In genomic region chr3:66053009-66053782, GRCh38 we compare ENCODE assay signal across 16 cellular contexts. TPM values are rescaled to one million over a fixed set of nuclear protein-coding genes. Genes with fewer than 3 reads are reported as not detected.
DNase-seq lines count a peak whose midpoint lies in the region; ATAC-seq and TF ChIP-seq lines count a peak whose summit lies in the region.
"Had no signal": no experiment of that assay in that cellular context is flagged by ENCODE, and none has a peak within 500 bp of the region (broad histone marks: within the 10 kb centered on the region; RNA-seq: fewer than 3 reads in every experiment).

No MANE protein-coding gene starts in this region.

- ATAC-seq in Right ventricle myocardium inferior, result peak; percentile 80
- peak; percentile 80 for ATAC-seq in Right ventricle myocardium superior (ENCODE audit: poor library complexity)
- ATAC-seq in GM21737 (IDR thresholded peaks at IDR 0.05; ENCODE audit: unreplicated experiment), result no peak
- ATAC-seq: A549 had no signal

- H3K9me3 ChIP-seq in neural progenitor cell (ENCODE audit: low read depth) (no peaks in the 10 kb centered on the region), esophagus muscularis mucosa (no peaks in the 10 kb centered on the region)
- H3K9me3 ChIP-seq: A549, esophagus squamous epithelium had no signal

- intact Hi-C loops in Right ventricle myocardium inferior (cut with DNase I), result no loop called here
- intact Hi-C loops in cardiac septum (cut with DNase I), result no loop called here
- intact Hi-C loops in Right ventricle myocardium superior (cut with DNase I), result no loop called here
- intact Hi-C loops in esophagus muscularis mucosa (cut with DNase I), result no loop called here

- WGBS in esophagus muscularis mucosa, result 69% methylated on average over 3 of the region's 3 CpGs

- no peak overlapping the region for H3K9ac ChIP-seq in neural progenitor cell

- no peaks in the 10 kb centered on the region for H4K20me1 ChIP-seq in neural progenitor cell (ENCODE audit: low read depth)

- no peak overlapping the region for H3K4me2 ChIP-seq in neural progenitor cell
- H3K4me2 ChIP-seq: A549 had no signal

- H2AFZ ChIP-seq in neural progenitor cell (replicated peaks), result peak overlapping the region; percentile 63

- no peaks in the 10 kb centered on the region for H3K79me2 ChIP-seq in neural progenitor cell (ENCODE audit: low read depth)

- TF ChIP-seq POLR2A in esophagus muscularis mucosa (IDR thresholded peaks at IDR 0.05; ENCODE audit: low read depth), result no peak

- H3K4me1 ChIP-seq in neural progenitor cell, result peaks cover 15% of the 10 kb centered on the region
- peaks cover 0 to 14% (median under 1%) of the 10 kb centered on the region in 4 donors for H3K4me1 ChIP-seq in esophagus muscularis mucosa
- H3K4me1 ChIP-seq: A549, esophagus squamous epithelium had no signal

- H3K9me3 Mint-ChIP-seq in neural progenitor cell, result no peaks in the 10 kb centered on the region
- H3K9me3 Mint-ChIP-seq: activated naive CD8-positive, alpha-beta T cell treated with anti-CD3 and anti-CD28 coated beads for 36 hours had no signal

- no peaks in the 10 kb centered on the region for H3F3A ChIP-seq in neural progenitor cell (ENCODE audit: low read depth)

- H3K27me3 Mint-ChIP-seq in neural progenitor cell (ENCODE audit: insufficient read depth, low read depth), result no peaks in the 10 kb centered on the region
- H3K27me3 Mint-ChIP-seq: naive B cell had no signal

- H3K4me1 Mint-ChIP-seq in neural progenitor cell, result peaks cover 18% of the 10 kb centered on the region
- H3K4me1 Mint-ChIP-seq: activated naive CD8-positive, alpha-beta T cell treated with anti-CD3 and anti-CD28 coated beads for 36 hours; naive B cell had no signal

- H3K27ac ChIP-seq in neural progenitor cell (no peak overlapping the region), esophagus muscularis mucosa (replicated peaks in 1 of 4) (no peak overlapping the region)
- H3K27ac ChIP-seq: A549, esophagus squamous epithelium had no signal

- H3K27ac Mint-ChIP-seq in neural progenitor cell, result no peak overlapping the region
- H3K27ac Mint-ChIP-seq: activated naive CD8-positive, alpha-beta T cell treated with anti-CD3 and anti-CD28 coated beads for 36 hours; naive B cell had no signal

- no peak overlapping the region for H3K4me3 Mint-ChIP-seq in neural progenitor cell
- H3K4me3 Mint-ChIP-seq: activated naive CD8-positive, alpha-beta T cell treated with anti-CD3 and anti-CD28 coated beads for 36 hours; naive B cell had no signal

- no peaks in the 10 kb centered on the region for H3K36me3 Mint-ChIP-seq in neural progenitor cell
- H3K36me3 Mint-ChIP-seq: activated naive CD8-positive, alpha-beta T cell treated with anti-CD3 and anti-CD28 coated beads for 36 hours; naive B cell had no signal

- H3K27me3 ChIP-seq in neural progenitor cell (no peaks in the 10 kb centered on the region), esophagus muscularis mucosa (no peaks in the 10 kb centered on the region)
- H3K27me3 ChIP-seq: esophagus squamous epithelium had no signal

- TF ChIP-seq EP300 in esophagus muscularis mucosa (IDR thresholded peaks at IDR 0.05), result no peak

- DNase-seq in Right ventricle myocardium inferior (ENCODE audit: missing footprints), result no peak
- no peak for DNase-seq in cardiac septum (ENCODE audit: low spot score)
- DNase-seq in Right ventricle myocardium superior, result no peak
- no peak for DNase-seq in neural progenitor cell (ENCODE audit: low spot score)
- DNase-seq in hippocampal formation (lab: John Stamatoyannopoulos, UW), result no peak
- DNase-seq in esophagus muscularis mucosa (ENCODE audit: extremely low spot score), result no peak
- no peak for DNase-seq in glomerular visceral epithelial cell (ENCODE audit: extremely low spot score)
- DNase-seq: activated CD8-positive, alpha-beta memory T cell treated with anti-CD3 and anti-CD28 coated beads, Interleukin-2, amount 50 U/mL, for 48 hours; activated naive CD8-positive, alpha-beta T cell treated with anti-CD3 and anti-CD28 coated beads for 36 hours; COR-L47; esophagus squamous epithelium; naive B cell; NCI-H345; OCI-M1 had no signal

- TF ChIP-seq CTCF in neural progenitor cell (IDR thresholded peaks at IDR 0.05) (no peak), esophagus muscularis mucosa (IDR thresholded peaks at IDR 0.05) (no peak)

- H3K4me3 ChIP-seq in neural progenitor cell (no peak overlapping the region), esophagus muscularis mucosa (no peak overlapping the region)
- H3K4me3 ChIP-seq: A549, esophagus squamous epithelium had no signal

- H3K36me3 ChIP-seq in neural progenitor cell (no peaks in the 10 kb centered on the region), esophagus muscularis mucosa (no peaks in the 10 kb centered on the region)
- H3K36me3 ChIP-seq: esophagus squamous epithelium had no signal

RNA-seq across cellular contexts. Expression of gene MAGI1, which starts 14.5 kb away (rescaled TPM):
- total RNA-seq in Right ventricle myocardium inferior (33.1 TPM), cardiac septum (69.4 TPM), Right ventricle myocardium superior (34.1 TPM), neural progenitor cell (ENCODE audit: low replicate concordance) (40.6 and 48.4 TPM in 2 replicates), esophagus muscularis mucosa (10 to 100 TPM; 17.1 to 35.1 (median 25.2) TPM)
